21 cellular contexts compared by ENCODE assay signal in the genomic region with DNA sequence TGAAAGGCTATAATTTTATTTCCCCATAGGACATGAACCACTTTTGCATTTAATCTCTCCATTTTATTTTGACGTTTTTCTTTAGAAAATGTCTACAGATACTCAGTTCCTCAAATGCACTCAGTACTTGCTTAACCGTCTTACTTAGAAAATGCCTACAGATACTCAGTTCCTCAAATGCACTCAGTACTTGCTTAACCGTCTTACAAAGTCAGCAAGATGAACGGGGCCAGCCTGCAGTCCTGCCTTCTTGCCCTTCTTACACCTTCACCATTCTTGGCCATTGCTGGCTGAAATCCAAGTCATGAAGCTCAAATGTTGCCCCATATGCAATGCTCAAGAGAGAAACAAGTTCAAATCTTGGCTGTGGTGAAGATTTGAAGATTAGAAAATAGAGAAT. TPM values are rescaled to one million over a fixed set of nuclear protein-coding genes. Genes with fewer than 3 reads are reported as not detected.
DNase-seq lines count a peak whose midpoint lies in the region; ATAC-seq and TF ChIP-seq lines count a peak whose summit lies in the region.
"Had no signal": no experiment of that assay in that cellular context is flagged by ENCODE, and none has a peak within 500 bp of the region (broad histone marks: within the 10 kb centered on the region; RNA-seq: fewer than 3 reads in every experiment).

No MANE protein-coding gene starts in this region.

- no peak for TF ChIP-seq CTCF in foreskin fibroblast (IDR thresholded peaks at IDR 0.05; ENCODE audit: low read depth, low read length)

- H3K4me3 ChIP-seq in foreskin fibroblast (ENCODE audit: low read depth in 1 of 2, low read length in 2 of 2) = no peak overlapping the region
- H3K4me3 ChIP-seq: GM23338, K562 had no signal

- intact Hi-C loops in left ventricle myocardium superior (cut with micrococcal nuclease) = no loop called here
- intact Hi-C loops in cardiac septum (cut with DNase I) = no loop called here

- ATAC-seq in left ventricle myocardium superior = peak; percentile 24
- peak; percentile 48 for ATAC-seq in HG03521 (IDR thresholded peaks at IDR 0.05; ENCODE audit: unreplicated experiment)
- no peak for ATAC-seq in HG02973 (IDR thresholded peaks at IDR 0.05; ENCODE audit: unreplicated experiment)
- ATAC-seq in GM18498 (IDR thresholded peaks at IDR 0.05; ENCODE audit: unreplicated experiment) = no peak
- ATAC-seq: activated CD8-positive, alpha-beta T cell treated with anti-CD3 and anti-CD28 coated beads for 36 hours; GM23338; K562 had no signal

- DNase-seq in left ventricle myocardium superior (no peak), cardiac septum (ENCODE audit: low spot score) (no peak), SIG-M5 treated with dmso at 0.1 percent for 504 hours (lab: John Stamatoyannopoulos, UW; ENCODE audit: unreplicated experiment) (peak; percentile 95), foreskin fibroblast (no peak)
- DNase-seq in activated CD8-positive, alpha-beta memory T cell treated with anti-CD3 and anti-CD28 coated beads, Interleukin-2, amount 50 U/mL, for 48 hours = no peak
- DNase-seq: 8988T; activated CD8-positive, alpha-beta T cell treated with anti-CD3 and anti-CD28 coated beads for 36 hours; caudate nucleus; CD4-positive, alpha-beta T cell; DMS79 treated with DMSO at 0.1 percent for 48 hours; effector memory CD4-positive, alpha-beta T cell; hypothalamus; left cardiac atrium; NCI-H1417 treated with DMSO at 0.1 percent for 48 hours; NCI-H2227 treated with DMSO at 0.1 percent for 48 hours; stimulated activated CD4-positive, alpha-beta T cell treated with anti-CD3 and anti-CD28 coated beads, Interleukin-4, amount 100 ng/mL, for 1 hour had no signal

RNA-seq across cellular contexts. Expression of a gene that starts 34.1 kb away (rescaled TPM):
- total RNA-seq in left ventricle myocardium superior = 1.1 TPM
- total RNA-seq in cardiac septum = 1.6 TPM

Comparison
In these comparisons a context has a peak if more than half of its experiments do, and no peak if none do; other contexts are left out.
1. ATAC-seq: peak in left ventricle myocardium superior (single experiment) and HG03521 (single experiment); none in HG02973 (single experiment) and GM18498 (single experiment).